11 cellular contexts compared by ENCODE assay signal in genomic region chr2:74845991-74846390, GRCh38. TPM values are rescaled to one million over a fixed set of nuclear protein-coding genes. Genes with fewer than 3 reads are reported as not detected.
A peak's percentile ranks its signal among the peaks of the same experiment; 100 is the strongest.
DNase-seq lines count a peak whose midpoint lies in the region; ATAC-seq and FAIRE-seq lines count a peak whose summit lies in the region.
"Had no signal": no experiment of that assay in that cellular context is flagged by ENCODE, and none has a peak within 500 bp of the region (broad histone marks: within the 10 kb centered on the region; RNA-seq: fewer than 3 reads in every experiment).

No MANE protein-coding gene starts in this region.

- DNase-seq in activated CD4-positive, alpha-beta T cell treated with anti-CD3 and anti-CD28 coated beads for 36 hours, result no peak
- DNase-seq in activated CD4-positive, alpha-beta T cell treated with anti-CD3 and anti-CD28 coated beads for 48 hours, result no peak
- peak; percentile 67 for DNase-seq in NCI-H226
- no peak for DNase-seq in small intestine
- no peak for DNase-seq in hypothalamus (lab: John Stamatoyannopoulos, UW)
- DNase-seq: NCI-H1930 had no signal

- H3K9me3 Mint-ChIP-seq in activated CD4-positive, alpha-beta T cell treated with anti-CD3 and anti-CD28 coated beads for 36 hours (ENCODE audit: low read depth), result no peaks in the 10 kb centered on the region

- CTCF ChIA-PET in activated CD4-positive, alpha-beta T cell treated with anti-CD3 and anti-CD28 coated beads for 36 hours (lab: Charles Lee), result interaction anchor here (1.2 kb wide), 1 partner anchor 12 kb away, joined by 3 read pairs; the partner anchor contains the start of gene HK2

- POLR2A ChIA-PET in activated CD4-positive, alpha-beta T cell treated with anti-CD3 and anti-CD28 coated beads for 36 hours (lab: Charles Lee), result no interaction called here

- no peak for FAIRE-seq in small intestine (lab: Jason Lieb, UNC)
- FAIRE-seq: endometrium had no signal

- WGBS in esophagus, 2 donors, result 38 to 46% methylated on average over 2 of the region's 2 CpGs
- WGBS in small intestine, 3 donors, result 57 to 71% (median 67%) methylated on average over 2 of the region's 2 CpGs

- H3K4me1 ChIP-seq in esophagus (ENCODE audit: control insufficient read depth in 2 of 2, insufficient read depth in 2 of 2, low read length in 1 of 2) (peaks cover 5 to 25% of the 10 kb centered on the region in 2 donors), small intestine (ENCODE audit: control insufficient read depth in 2 of 2, insufficient read depth in 1 of 2, low read depth in 1 of 2, low read length in 1 of 2) (peaks cover 5 to 20% of the 10 kb centered on the region in 2 donors)

- H3K4me3 ChIP-seq in esophagus (ENCODE audit: low read depth in 1 of 2, low read length in 2 of 2) (no peak overlapping the region), small intestine (ENCODE audit: low read depth in 1 of 2, low read length in 2 of 2) (no peak overlapping the region)
- H3K4me3 ChIP-seq: tibial nerve had no signal

- ATAC-seq in activated CD4-positive, alpha-beta T cell treated with anti-CD3 and anti-CD28 coated beads for 36 hours, result no peak
- no peak for ATAC-seq in GM21360 (IDR thresholded peaks at IDR 0.05; ENCODE audit: unreplicated experiment)
- no peak for ATAC-seq in GM21423 (IDR thresholded peaks at IDR 0.05; ENCODE audit: unreplicated experiment)

- H3K27ac ChIP-seq in esophagus (ENCODE audit: low read depth in 2 of 2, low read length in 1 of 2) (peak overlapping the region; percentile 80 to 86), small intestine (ENCODE audit: low read depth in 1 of 2, low read length in 1 of 2) (peak overlapping the region; percentile 47 to 51)

- H3K9me3 ChIP-seq in esophagus (ENCODE audit: control insufficient read depth in 2 of 2, insufficient read depth in 1 of 2, low read depth in 1 of 2, low read length in 1 of 2) (no peaks in the 10 kb centered on the region), small intestine (ENCODE audit: control insufficient read depth, low read depth) (no peaks in the 10 kb centered on the region)
- H3K9me3 ChIP-seq: tibial nerve had no signal

- H3K4me3 Mint-ChIP-seq in activated CD4-positive, alpha-beta T cell treated with anti-CD3 and anti-CD28 coated beads for 36 hours, result no peak overlapping the region

- no peaks in the 10 kb centered on the region for H3K27me3 Mint-ChIP-seq in activated CD4-positive, alpha-beta T cell treated with anti-CD3 and anti-CD28 coated beads for 36 hours

- intact Hi-C loops in activated CD4-positive, alpha-beta T cell treated with anti-CD3 and anti-CD28 coated beads for 36 hours (cut with DNase I, micrococcal nuclease), result no loop called here

- H3K36me3 Mint-ChIP-seq in activated CD4-positive, alpha-beta T cell treated with anti-CD3 and anti-CD28 coated beads for 36 hours (ENCODE audit: low read depth), result peaks cover 39% of the 10 kb centered on the region

- H3K4me1 Mint-ChIP-seq in activated CD4-positive, alpha-beta T cell treated with anti-CD3 and anti-CD28 coated beads for 36 hours, result peaks cover 97% of the 10 kb centered on the region

- H3K36me3 ChIP-seq in esophagus (ENCODE audit: control insufficient read depth in 2 of 2, insufficient read depth in 2 of 2, low read length in 1 of 2) (no peaks in the 10 kb centered on the region), small intestine (ENCODE audit: control insufficient read depth in 2 of 2, insufficient read depth in 2 of 2, low read length in 2 of 2) (no peaks in the 10 kb centered on the region)
- H3K36me3 ChIP-seq: tibial nerve had no signal

- no peaks in the 10 kb centered on the region for H3K27me3 ChIP-seq in esophagus (ENCODE audit: control insufficient read depth in 1 of 2, insufficient read depth in 2 of 2, low read length in 2 of 2)
- no peaks in the 10 kb centered on the region for H3K27me3 ChIP-seq in small intestine (ENCODE audit: control insufficient read depth in 2 of 2, insufficient read depth in 2 of 2, low read length in 2 of 2)
- H3K27me3 ChIP-seq: tibial nerve had no signal

- H3K27ac Mint-ChIP-seq in activated CD4-positive, alpha-beta T cell treated with anti-CD3 and anti-CD28 coated beads for 36 hours, result peak overlapping the region; percentile 32

RNA-seq across cellular contexts. Expression of gene HK2, which starts 12.1 kb away (rescaled TPM):
- 100 to 1,000 TPM in 1 of 2 experiments, 10 to 100 TPM in 1; 84.4 to 105 TPM for total RNA-seq in activated CD4-positive, alpha-beta T cell treated with anti-CD3 and anti-CD28 coated beads for 36 hours
- polyA plus RNA-seq in esophagus (10 to 100 TPM; 11.8 to 18.0 TPM), small intestine (1 to 10 TPM; 2.2 to 7.3 (median 2.5) TPM)
